2 cellular contexts compared by ENCODE assay signal in genomic region chr4:119395662-119396061, GRCh38.
DNase-seq lines count a peak whose midpoint lies in the region; ATAC-seq and TF ChIP-seq lines count a peak whose summit lies in the region.
"Not testable (repeated sequence)": the region's sequence is repeated elsewhere in the genome, so short reads cannot be mapped to it uniquely, and the experiment has no call there.

No MANE protein-coding gene starts in this region.

- not testable (repeated sequence) for H3K79me2 ChIP-seq in GM23338 (replicated peaks; ENCODE audit: insufficient read depth)

- H3K9me2 ChIP-seq in GM23338 (ENCODE audit: insufficient read depth): not testable (repeated sequence)

- H4K20me1 ChIP-seq in GM23338 (replicated peaks; ENCODE audit: insufficient read depth): not testable (repeated sequence)

- H3K27ac Mint-ChIP-seq in GM23338: not testable (repeated sequence)

- not testable (repeated sequence) for H3K27me3 ChIP-seq in A673 (replicated peaks; ENCODE audit: insufficient read depth, low read depth, low read length, poor library complexity); GM23338 (ENCODE audit: insufficient read depth)

- H3K4me3 Mint-ChIP-seq in GM23338: not testable (repeated sequence)

- H3K36me3 Mint-ChIP-seq in GM23338 (ENCODE audit: low read depth): not testable (repeated sequence)

- DNase-seq in A673 (ENCODE audit: low spot score): peak; percentile 4
- not testable (repeated sequence) for DNase-seq in GM23338 (ENCODE audit: low spot score)

- H3K36me3 ChIP-seq in A673 (ENCODE audit: insufficient read depth, low read length, poor library complexity, severe bottlenecking); GM23338 (ENCODE audit: insufficient read depth): not testable (repeated sequence)

- H3K4me1 ChIP-seq in A673 (ENCODE audit: insufficient read depth, low read length, poor library complexity, severe bottlenecking): not testable (repeated sequence)
- peaks cover 17% of the 10 kb centered on the region for H3K4me1 ChIP-seq in GM23338 (ENCODE audit: insufficient read depth)

- H3K9me3 Mint-ChIP-seq in GM23338: not testable (repeated sequence)

- not testable (repeated sequence) for H3K4me3 ChIP-seq in A673 (ENCODE audit: low read depth, low read length, poor library complexity, severe bottlenecking); GM23338

- ATAC-seq in GM23338: peak; percentile 60

- TF ChIP-seq CTCF in A673 (conservative IDR thresholded peaks at IDR 0.05; ENCODE audit: low read depth, low read length); GM23338 (conservative IDR thresholded peaks at IDR 0.05; ENCODE audit: low read depth in 2 of 2): not testable (repeated sequence)

- intact Hi-C loops in A673 (cut with micrococcal nuclease; ENCODE audit: unreplicated experiment): not testable (repeated sequence)

- not testable (repeated sequence) for H3K9me3 ChIP-seq in A673 (ENCODE audit: low read depth, low read length, poor library complexity, severe bottlenecking)

- CTCF ChIA-PET in A673 (lab: Charles Lee): not testable (repeated sequence)

- POLR2A ChIA-PET in A673 (lab: Charles Lee; ENCODE audit: low non-redundant PET): not testable (repeated sequence)

- H3K4me2 ChIP-seq in GM23338: peak overlapping the region; percentile 9; the same call in 1 of the 2 replicates

- not testable (repeated sequence) for H3K27me3 Mint-ChIP-seq in GM23338 (ENCODE audit: insufficient read depth, low read depth, poor library complexity)

- H3K4me1 Mint-ChIP-seq in GM23338: peaks cover 21% of the 10 kb centered on the region

- not testable (repeated sequence) for BruUV-seq in A673 (replicated peaks; lab: Mats Ljungman, UMichigan)

- not testable (repeated sequence) for H3F3A ChIP-seq in GM23338 (replicated peaks; ENCODE audit: low read depth)

- H3K27ac ChIP-seq in A673 (ENCODE audit: low read depth, low read length, poor library complexity, severe bottlenecking); GM23338 (ENCODE audit: low read depth): not testable (repeated sequence)

- not testable (repeated sequence) for H2AFZ ChIP-seq in GM23338
